Comparison of ENCODE assay signal across 20 cellular contexts in genomic region chr17:48066656-48067055, GRCh38. TPM values are rescaled to one million over a fixed set of nuclear protein-coding genes. Genes with fewer than 3 reads are reported as not detected.
DNase-seq lines count a peak whose midpoint lies in the region; ATAC-seq and TF ChIP-seq lines count a peak whose summit lies in the region.
"Had no signal": no experiment of that assay in that cellular context is flagged by ENCODE, and none has a peak within 500 bp of the region (broad histone marks: within the 10 kb centered on the region; RNA-seq: fewer than 3 reads in every experiment).

No MANE protein-coding gene starts in this region.

- no peak for DNase-seq in activated CD8-positive, alpha-beta memory T cell treated with anti-CD3 and anti-CD28 coated beads, Interleukin-2, amount 10 ng/mL, durations not matched to agents 7 days and 5 days
- DNase-seq in activated CD8-positive, alpha-beta memory T cell treated with anti-CD3 and anti-CD28 coated beads, Interleukin-2, amount 50 U/mL, for 4 hours = no peak
- no peak for DNase-seq in WTC11 (ENCODE audit: low spot score)
- DNase-seq in fibroblast of pulmonary artery (ENCODE audit: low read depth) = no peak
- DNase-seq in stimulated activated effector memory CD8-positive, alpha-beta T cell treated with anti-CD3 and anti-CD28 coated beads, Interleukin-12 subunit alpha, Interleukin-12 subunit beta, amount 100 ng/mL, for 72 hours (ENCODE audit: low spot score in 2 of 2) = no peak
- no peak for DNase-seq in EL
- DNase-seq: activated CD4-positive, alpha-beta T cell treated with anti-CD3 and anti-CD28 coated beads, Interleukin-2, amount 50 U/mL, for 4 hours; activated naive CD8-positive, alpha-beta T cell treated with anti-CD3 and anti-CD28 coated beads for 36 hours; DMS 273 treated with DMSO at 0.1 percent for 48 hours; foreskin melanocyte; hypothalamus; islet precursor cell; NCI-H1048; NCI-H2081; NCI-H510A treated with DMSO at 0.1 percent for 48 hours; Right ventricle myocardium superior; stimulated activated CD4-positive, alpha-beta T cell treated with anti-CD3 and anti-CD28 coated beads, Interleukin-4, amount 100 ng/mL, for 1 hour had no signal

- H3K4me3 Mint-ChIP-seq in activated CD8-positive, alpha-beta memory T cell treated with anti-CD3 and anti-CD28 coated beads, Interleukin-2, amount 10 ng/mL, durations not matched to agents 7 days and 5 days = no peak overlapping the region
- no peak overlapping the region for H3K4me3 Mint-ChIP-seq in WTC11
- H3K4me3 Mint-ChIP-seq in stimulated activated effector memory CD8-positive, alpha-beta T cell treated with anti-CD3 and anti-CD28 coated beads, Interleukin-12 subunit alpha, Interleukin-12 subunit beta, amount 100 ng/mL, for 72 hours = no peak overlapping the region
- H3K4me3 Mint-ChIP-seq: activated naive CD8-positive, alpha-beta T cell treated with anti-CD3 and anti-CD28 coated beads for 36 hours had no signal

- H3K27me3 Mint-ChIP-seq in activated CD8-positive, alpha-beta memory T cell treated with anti-CD3 and anti-CD28 coated beads, Interleukin-2, amount 10 ng/mL, durations not matched to agents 7 days and 5 days = no peaks in the 10 kb centered on the region
- no peaks in the 10 kb centered on the region for H3K27me3 Mint-ChIP-seq in WTC11 (ENCODE audit: low read depth)
- H3K27me3 Mint-ChIP-seq: activated naive CD8-positive, alpha-beta T cell treated with anti-CD3 and anti-CD28 coated beads for 36 hours had no signal

- no peaks in the 10 kb centered on the region for H3K4me1 Mint-ChIP-seq in activated CD8-positive, alpha-beta memory T cell treated with anti-CD3 and anti-CD28 coated beads, Interleukin-2, amount 10 ng/mL, durations not matched to agents 7 days and 5 days
- H3K4me1 Mint-ChIP-seq in WTC11 = peaks cover 6% of the 10 kb centered on the region
- peaks cover 5% of the 10 kb centered on the region for H3K4me1 Mint-ChIP-seq in stimulated activated effector memory CD8-positive, alpha-beta T cell treated with anti-CD3 and anti-CD28 coated beads, Interleukin-12 subunit alpha, Interleukin-12 subunit beta, amount 100 ng/mL, for 72 hours
- H3K4me1 Mint-ChIP-seq: activated naive CD8-positive, alpha-beta T cell treated with anti-CD3 and anti-CD28 coated beads for 36 hours had no signal

- no peaks in the 10 kb centered on the region for H3K9me3 Mint-ChIP-seq in activated CD8-positive, alpha-beta memory T cell treated with anti-CD3 and anti-CD28 coated beads, Interleukin-2, amount 10 ng/mL, durations not matched to agents 7 days and 5 days (ENCODE audit: low read depth)
- H3K9me3 Mint-ChIP-seq in WTC11 = no peaks in the 10 kb centered on the region
- no peaks in the 10 kb centered on the region for H3K9me3 Mint-ChIP-seq in stimulated activated effector memory CD8-positive, alpha-beta T cell treated with anti-CD3 and anti-CD28 coated beads, Interleukin-12 subunit alpha, Interleukin-12 subunit beta, amount 100 ng/mL, for 72 hours
- H3K9me3 Mint-ChIP-seq: activated naive CD8-positive, alpha-beta T cell treated with anti-CD3 and anti-CD28 coated beads for 36 hours had no signal

- H3K4me3 ChIP-seq in fibroblast of pulmonary artery (replicated peaks; ENCODE audit: low read depth, low read length) = no peak overlapping the region
- H3K4me3 ChIP-seq: A549 had no signal

- POLR2A ChIA-PET in WTC11 (lab: Charles Lee) = interaction anchor here (1.2 to 4.6 kb wide), 2 partner anchors 8 to 12 kb away, joined by 3 to 32 read pairs; no protein-coding TSS in a partner anchor

- no peak for ATAC-seq in activated CD8-positive, alpha-beta memory T cell treated with anti-CD3 and anti-CD28 coated beads, Interleukin-2, amount 10 ng/mL, durations not matched to agents 7 days and 5 days
- ATAC-seq in WTC11 (no peak; the same call in 1 of the 2 replicates), GM21381 (IDR thresholded peaks at IDR 0.05; ENCODE audit: unreplicated experiment) (no peak), GM18505 (IDR thresholded peaks at IDR 0.05; ENCODE audit: unreplicated experiment) (no peak)
- ATAC-seq in stimulated activated effector memory CD8-positive, alpha-beta T cell treated with anti-CD3 and anti-CD28 coated beads, Interleukin-12 subunit alpha, Interleukin-12 subunit beta, amount 100 ng/mL, for 72 hours = no peak

- no peak for TF ChIP-seq POLR2A in GM18505 (IDR thresholded peaks at IDR 0.05; ENCODE audit: borderline replicate concordance, extremely low read depth, insufficient read depth, insufficient read length)

- CTCF ChIA-PET in activated CD8-positive, alpha-beta memory T cell treated with anti-CD3 and anti-CD28 coated beads, Interleukin-2, amount 10 ng/mL, durations not matched to agents 7 days and 5 days (lab: Charles Lee) = interaction anchor here (0.7 to 2.8 kb wide), 4 partner anchors 8 to 40 kb away, joined by 3 to 28 read pairs (median 6); no protein-coding TSS in a partner anchor
- CTCF ChIA-PET in WTC11 (lab: Charles Lee) = interaction anchor here (0.6 to 6.6 kb wide), 8 partner anchors 12 to 69 kb away, joined by 3 to 66 read pairs (median 4); partner anchors contain the start of gene NFE2L1

- H3K27ac Mint-ChIP-seq in activated CD8-positive, alpha-beta memory T cell treated with anti-CD3 and anti-CD28 coated beads, Interleukin-2, amount 10 ng/mL, durations not matched to agents 7 days and 5 days = peak overlapping the region; percentile 12
- H3K27ac Mint-ChIP-seq in WTC11 = peak overlapping the region; percentile 64
- H3K27ac Mint-ChIP-seq in stimulated activated effector memory CD8-positive, alpha-beta T cell treated with anti-CD3 and anti-CD28 coated beads, Interleukin-12 subunit alpha, Interleukin-12 subunit beta, amount 100 ng/mL, for 72 hours = peak overlapping the region; percentile 70
- H3K27ac Mint-ChIP-seq: activated naive CD8-positive, alpha-beta T cell treated with anti-CD3 and anti-CD28 coated beads for 36 hours had no signal

- TF ChIP-seq CTCF in WTC11 (IDR thresholded peaks at IDR 0.05) = no peak
- peak; percentile 2 for TF ChIP-seq CTCF in fibroblast of pulmonary artery (IDR thresholded peaks at IDR 0.05; ENCODE audit: low read length, missing control alignments)

- H3K36me3 Mint-ChIP-seq in activated CD8-positive, alpha-beta memory T cell treated with anti-CD3 and anti-CD28 coated beads, Interleukin-2, amount 10 ng/mL, durations not matched to agents 7 days and 5 days = peaks cover 19% of the 10 kb centered on the region
- H3K36me3 Mint-ChIP-seq in WTC11 = peaks cover 52% of the 10 kb centered on the region
- peaks cover 100% of the 10 kb centered on the region for H3K36me3 Mint-ChIP-seq in stimulated activated effector memory CD8-positive, alpha-beta T cell treated with anti-CD3 and anti-CD28 coated beads, Interleukin-12 subunit alpha, Interleukin-12 subunit beta, amount 100 ng/mL, for 72 hours

TF ChIP-seq in WTC11, 78 proteins besides CTCF, POLR2A, EP300 and RAD21 (continues in another document):
- no peak for TF ChIP-seq ZNF281 (CRISPR knock-in tag; IDR thresholded peaks at IDR 0.05)
- TF ChIP-seq ZNF317 (CRISPR knock-in tag; IDR thresholded peaks at IDR 0.05; ENCODE audit: borderline replicate concordance, low read depth) = no peak
- no peak for TF ChIP-seq ATF2 (CRISPR knock-in tag; IDR thresholded peaks at IDR 0.05; ENCODE audit: borderline replicate concordance, low read depth)
- no peak for TF ChIP-seq NFYB (CRISPR knock-in tag; conservative IDR thresholded peaks at IDR 0.05; ENCODE audit: low read depth)

RNA-seq across cellular contexts. Expression of gene NFE2L1, which starts 18.5 kb away (rescaled TPM):
- total RNA-seq in activated CD8-positive, alpha-beta memory T cell treated with anti-CD3 and anti-CD28 coated beads, Interleukin-2, amount 10 ng/mL, durations not matched to agents 7 days and 5 days = 10 to 100 TPM; 56.1 to 80.8 TPM
- 130 to 149 TPM (median 131 TPM) in 3 replicates for total RNA-seq in WTC11 (2021)

RNA-seq across cellular contexts. Expression of gene COPZ2, which starts 29.1 kb away (rescaled TPM):
- total RNA-seq in activated CD8-positive, alpha-beta memory T cell treated with anti-CD3 and anti-CD28 coated beads, Interleukin-2, amount 10 ng/mL, durations not matched to agents 7 days and 5 days = 10 to 100 TPM in 1 of 2 experiments, 1 to 10 TPM in 1; 5.4 to 14.1 TPM
- 0.37 to 0.44 TPM in 2 of 3 replicates, not detected in the other for total RNA-seq in WTC11 (2021)

RNA-seq across cellular contexts. Expression of gene CBX1, which starts 34.6 kb away (rescaled TPM):
- total RNA-seq in activated CD8-positive, alpha-beta memory T cell treated with anti-CD3 and anti-CD28 coated beads, Interleukin-2, amount 10 ng/mL, durations not matched to agents 7 days and 5 days = 10 to 100 TPM; 46.3 to 47.8 TPM
- total RNA-seq in WTC11 (2021) = 162 to 167 TPM (median 165 TPM) in 3 replicates

RNA-seq across cellular contexts. Expression of gene SNX11, which starts 40.9 kb away (rescaled TPM):
- 10 to 100 TPM; 25.1 to 32.6 TPM for total RNA-seq in activated CD8-positive, alpha-beta memory T cell treated with anti-CD3 and anti-CD28 coated beads, Interleukin-2, amount 10 ng/mL, durations not matched to agents 7 days and 5 days
- 19.3 to 24.5 TPM (median 20.1 TPM) in 3 replicates for total RNA-seq in WTC11 (2021)

Comparison
In these comparisons a context has a peak if more than half of its experiments do, and no peak if none do; other contexts are left out.
1. H3K27ac Mint-ChIP-seq: peak in every context shown above with its lines; median percentile 70 in stimulated activated effector memory CD8-positive, alpha-beta T cell treated with anti-CD3 and anti-CD28 coated beads, Interleukin-12 subunit alpha, Interleukin-12 subunit beta, amount 100 ng/mL, for 72 hours; 64 in WTC11; 12 in activated CD8-positive, alpha-beta memory T cell treated with anti-CD3 and anti-CD28 coated beads, Interleukin-2, amount 10 ng/mL, durations not matched to agents 7 days and 5 days.